Comparison of ENCODE assay signal across 8 cellular contexts in the genomic region with DNA sequence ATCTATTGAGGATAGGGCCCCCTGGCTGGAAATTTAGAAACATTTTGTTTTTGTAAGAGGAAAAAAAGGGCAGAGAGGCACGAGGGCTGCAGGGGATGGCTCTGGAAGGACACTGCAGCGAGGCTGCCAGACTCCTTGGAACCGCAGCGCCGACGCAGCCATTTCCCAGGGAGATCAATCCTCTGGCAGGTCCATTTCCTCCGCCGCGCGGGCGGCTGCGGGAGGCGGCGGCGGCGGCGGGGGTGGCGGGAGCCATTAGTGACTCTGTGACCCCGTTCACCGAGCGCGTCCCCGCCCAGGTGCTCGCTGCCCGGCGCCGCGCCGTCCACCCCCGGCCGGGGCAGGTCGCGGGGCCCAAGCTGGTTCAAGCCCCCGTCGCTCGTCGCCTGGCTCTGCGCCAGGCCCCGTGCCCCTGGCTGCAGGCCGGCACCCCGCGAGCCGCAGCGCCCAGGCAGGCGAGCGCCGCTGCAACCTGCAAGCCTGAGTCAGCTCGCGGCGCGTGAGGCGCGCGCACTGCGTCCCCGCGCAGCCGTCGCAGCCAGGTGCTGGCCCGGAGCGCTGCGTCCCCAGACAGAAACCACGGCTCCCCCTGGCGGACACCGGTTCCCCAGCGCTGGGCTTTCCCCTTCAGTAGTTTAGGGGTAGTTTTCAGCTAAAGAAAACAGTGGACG.
DNase-seq lines count a peak whose midpoint lies in the region; ATAC-seq and TF ChIP-seq lines count a peak whose summit lies in the region.

No MANE protein-coding gene starts in this region.

- H3K9ac ChIP-seq in HUES64 (ENCODE audit: low read depth, low read length), result peak overlapping the region; percentile 81
- peak overlapping the region; percentile 44; the same call in 1 of the 2 replicates for H3K9ac ChIP-seq in PC-3 (ENCODE audit: low read length)
- H3K9ac ChIP-seq in fibroblast of lung (ENCODE audit: insufficient read depth, low read length), result no peak overlapping the region

- ATAC-seq in GM21447 (IDR thresholded peaks at IDR 0.05; ENCODE audit: unreplicated experiment) (peak; percentile 84), PC-3 (peak; percentile 77)
- ATAC-seq in activated T-cell treated with anti-CD3 and anti-CD28 coated beads, Interleukin-2, amount 50 U/mL, for 72 hours (replicated peaks in 1 of 2), result peak; percentile 96 to 97
- ATAC-seq in naive thymus-derived CD8-positive, alpha-beta T cell, result peak; percentile 93 to 95

- no peaks in the 10 kb centered on the region for H4K20me1 ChIP-seq in PC-3 (ENCODE audit: low read length)
- no peaks in the 10 kb centered on the region for H4K20me1 ChIP-seq in fibroblast of lung (ENCODE audit: control insufficient read depth, extremely low read depth, insufficient read depth, low read length)

- H3K36me3 ChIP-seq in HUES64 (ENCODE audit: insufficient read depth, low read length), result no peaks in the 10 kb centered on the region
- no peaks in the 10 kb centered on the region for H3K36me3 ChIP-seq in PC-3 (ENCODE audit: low read depth, low read length)
- H3K36me3 ChIP-seq in fibroblast of lung (ENCODE audit: control insufficient read depth, insufficient read depth, low read length), result no peaks in the 10 kb centered on the region

- POLR2A ChIA-PET in PC-3 (lab: Charles Lee; ENCODE audit: unreplicated experiment), result interaction anchor here (0.6 kb wide), 3 partner anchors 192 to 294 kb away, joined by 3 to 6 read pairs (median 3); no protein-coding TSS in a partner anchor
- POLR2A ChIA-PET in naive thymus-derived CD8-positive, alpha-beta T cell (lab: Charles Lee), result interaction anchor here (0.5 to 4.9 kb wide), 9 partner anchors 161 to 348 kb away, joined by 3 to 39 read pairs (median 4); partner anchors contain the start of gene UBL3

- peak overlapping the region; percentile 76 for H2AFZ ChIP-seq in PC-3 (ENCODE audit: low read length)
- H2AFZ ChIP-seq in fibroblast of lung (ENCODE audit: low read length), result no peak overlapping the region

- H3K4me2 ChIP-seq in PC-3 (ENCODE audit: low read length) (peak overlapping the region; percentile 90), fibroblast of lung (ENCODE audit: extremely low read depth, insufficient read depth, low read length) (peak overlapping the region; percentile 80)

- peak overlapping the region; percentile 74 for H3K4me3 ChIP-seq in HUES64 (ENCODE audit: low read length)
- peak overlapping the region; percentile 72 for H3K4me3 ChIP-seq in PC-3 (ENCODE audit: low read length)
- H3K4me3 ChIP-seq in fibroblast of lung (replicated peaks in 1 of 4; ENCODE audit: control extremely low read depth in 1 of 4, insufficient read depth in 1 of 4, low read depth in 3 of 4, low read length in 4 of 4), result peak overlapping the region; percentile 19 to 67 (median 56)

- no peaks in the 10 kb centered on the region for H3K9me2 ChIP-seq in PC-3 (replicated peaks; ENCODE audit: low read length)

- peaks cover 6% of the 10 kb centered on the region for H3K27me3 Mint-ChIP-seq in activated T-cell treated with anti-CD3 and anti-CD28 coated beads, Interleukin-2, amount 50 U/mL, for 72 hours (ENCODE audit: low read depth)
- H3K27me3 Mint-ChIP-seq in naive thymus-derived CD8-positive, alpha-beta T cell, result no peaks in the 10 kb centered on the region

- peak overlapping the region; percentile 84 to 86 for H3K4me3 Mint-ChIP-seq in activated T-cell treated with anti-CD3 and anti-CD28 coated beads, Interleukin-2, amount 50 U/mL, for 72 hours
- peak overlapping the region; percentile 78 to 91 (median 84) for H3K4me3 Mint-ChIP-seq in naive thymus-derived CD8-positive, alpha-beta T cell

- H3F3A ChIP-seq in PC-3 (ENCODE audit: low read length, unreplicated experiment), result no peaks in the 10 kb centered on the region

- peaks cover 41% of the 10 kb centered on the region for H3K4me1 Mint-ChIP-seq in activated T-cell treated with anti-CD3 and anti-CD28 coated beads, Interleukin-2, amount 50 U/mL, for 72 hours (ENCODE audit: low read depth)
- peaks cover 21 to 31% (median 30%) of the 10 kb centered on the region in 4 donors for H3K4me1 Mint-ChIP-seq in naive thymus-derived CD8-positive, alpha-beta T cell

- no peaks in the 10 kb centered on the region for H3K79me2 ChIP-seq in PC-3 (ENCODE audit: low read length)
- H3K79me2 ChIP-seq in fibroblast of lung (ENCODE audit: control insufficient read depth, insufficient read depth, low read length), result no peaks in the 10 kb centered on the region

- H3K9me3 Mint-ChIP-seq in activated T-cell treated with anti-CD3 and anti-CD28 coated beads, Interleukin-2, amount 50 U/mL, for 72 hours, result no peaks in the 10 kb centered on the region
- H3K9me3 Mint-ChIP-seq in naive thymus-derived CD8-positive, alpha-beta T cell, result no peaks in the 10 kb centered on the region

- H3K27ac ChIP-seq in HUES64 (ENCODE audit: low read depth, low read length), result no peak overlapping the region
- no peak overlapping the region for H3K27ac ChIP-seq in PC-3 (ENCODE audit: low read length)
- H3K27ac ChIP-seq in fibroblast of lung (ENCODE audit: insufficient read depth, low read length), result no peak overlapping the region

- peak overlapping the region; percentile 14 for H3K27ac Mint-ChIP-seq in activated T-cell treated with anti-CD3 and anti-CD28 coated beads, Interleukin-2, amount 50 U/mL, for 72 hours
- H3K27ac Mint-ChIP-seq in naive thymus-derived CD8-positive, alpha-beta T cell, result peak overlapping the region in 9 of 10 donors; percentile 27 to 89 (median 63)

- DNase-seq in DMS114 treated with DMSO at 0.1 percent for 48 hours (lab: John Stamatoyannopoulos, UW; ENCODE audit: unreplicated experiment), result peak; percentile 45
- DNase-seq in PC-3, result peak; percentile 87
- peak; percentile 93 to 95 for DNase-seq in activated T-cell treated with anti-CD3 and anti-CD28 coated beads, Interleukin-2, amount 50 U/mL, for 72 hours
- peak; percentile 68 to 77 for DNase-seq in fibroblast of lung (ENCODE audit: low read depth in 2 of 2)
- DNase-seq in naive thymus-derived CD8-positive, alpha-beta T cell, result peak; percentile 81 to 94 (median 92)
- DNase-seq in stimulated activated naive CD4-positive, alpha-beta T cell (lab: John Stamatoyannopoulos, UW), result peak; percentile 79 to 92 (median 88)

- BruUV-seq in PC-3 (replicated peaks; lab: Mats Ljungman, UMichigan), result no TSS peak

- H3K4me1 ChIP-seq in HUES64 (ENCODE audit: insufficient read depth, low read length) (peaks cover 10% of the 10 kb centered on the region), PC-3 (ENCODE audit: insufficient read depth, low read length) (peaks cover 25% of the 10 kb centered on the region), fibroblast of lung (ENCODE audit: control insufficient read depth, extremely low read depth, insufficient read depth, low read length) (peaks cover 5% of the 10 kb centered on the region)

- TF ChIP-seq CTCF in PC-3 (conservative IDR thresholded peaks at IDR 0.05; ENCODE audit: low read depth, low read length), result peak; percentile 87
- TF ChIP-seq CTCF in fibroblast of lung (conservative IDR thresholded peaks at IDR 0.05 in 1 of 2, IDR thresholded peaks at IDR 0.05 in 1 of 2; ENCODE audit: low read depth in 1 of 2, low read length in 2 of 2), result peak; percentile 85 to 92

- no peaks in the 10 kb centered on the region for H3K36me3 Mint-ChIP-seq in activated T-cell treated with anti-CD3 and anti-CD28 coated beads, Interleukin-2, amount 50 U/mL, for 72 hours (ENCODE audit: insufficient read depth in 2 of 2)
- no peaks in the 10 kb centered on the region for H3K36me3 Mint-ChIP-seq in naive thymus-derived CD8-positive, alpha-beta T cell

- H3K27me3 ChIP-seq in HUES64 (ENCODE audit: insufficient read depth, low read length) (no peaks in the 10 kb centered on the region), PC-3 (ENCODE audit: low read length) (no peaks in the 10 kb centered on the region), fibroblast of lung (ENCODE audit: control insufficient read depth, insufficient read depth, low read length) (no peaks in the 10 kb centered on the region)

- CTCF ChIA-PET in PC-3 (lab: Charles Lee), result interaction anchor here (0.7 to 1.7 kb wide), 6 partner anchors 11 to 606 kb away, joined by 3 to 18 read pairs (median 5); partner anchors contain the start of gene UBL3

- under 1% methylated on average over 67 of the region's 67 CpGs for WGBS in HUES64

- H3K9me3 ChIP-seq in HUES64 (ENCODE audit: insufficient read depth, low read depth, low read length), result no peaks in the 10 kb centered on the region
- H3K9me3 ChIP-seq in PC-3 (ENCODE audit: low read length), result no peaks in the 10 kb centered on the region
- H3K9me3 ChIP-seq in fibroblast of lung (ENCODE audit: control insufficient read depth, insufficient read depth, low read depth, low read length), result no peaks in the 10 kb centered on the region

- intact Hi-C loops in PC-3 (cut with micrococcal nuclease), result loop anchor here (1.0 to 5.0 kb wide), 4 partner anchors 82 to 606 kb away; no protein-coding TSS in a partner anchor
